ENCODE assay signal across 10 cellular contexts in genomic region chr19:32346901-32347300, GRCh38. TPM values are rescaled to one million over a fixed set of nuclear protein-coding genes. Genes with fewer than 3 reads are reported as not detected.
DNase-seq lines count a peak whose midpoint lies in the region; ATAC-seq and TF ChIP-seq lines count a peak whose summit lies in the region.
"Had no signal": no experiment of that assay in that cellular context is flagged by ENCODE, and none has a peak within 500 bp of the region (broad histone marks: within the 10 kb centered on the region; RNA-seq: fewer than 3 reads in every experiment).

No MANE protein-coding gene starts in this region.

- peak overlapping the region; percentile 83 for H3K4me2 ChIP-seq in SK-N-SH

- no peaks in the 10 kb centered on the region for H3K9me2 ChIP-seq in SK-N-SH

- CTCF ChIA-PET in SK-N-SH (lab: Yijun Ruan, JAX) (interaction anchor here (4.2 kb wide), 1 partner anchor 11 kb away, joined by 20 read pairs; no protein-coding TSS in a partner anchor), WTC11 (lab: Charles Lee) (interaction anchor here (1.2 kb wide), 1 partner anchor 28 kb away, joined by 4 read pairs; no protein-coding TSS in a partner anchor)

- 79% methylated on average over 3 of the region's 3 CpGs for WGBS in SK-N-SH (ENCODE audit: low lambda C conversion rate)

- peaks cover 37 to 38% of the 10 kb centered on the region in 2 experiments for H3K36me3 ChIP-seq in SK-N-SH (replicated peaks in 1 of 2; ENCODE audit: control insufficient read depth in 1 of 2, insufficient read depth in 2 of 2, low read length in 1 of 2)

- H3K4me3 ChIP-seq in SK-N-SH (ENCODE audit: low read depth in 2 of 2, low read length in 1 of 2), result peak overlapping the region; percentile 84 to 99
- peak overlapping the region; percentile 88 for H3K4me3 ChIP-seq in iPS-11a (ENCODE audit: low read depth, low read length)
- H3K4me3 ChIP-seq: mucosa of descending colon had no signal

- H2AFZ ChIP-seq in SK-N-SH (ENCODE audit: low read depth), result no peak overlapping the region

- H3K36me3 Mint-ChIP-seq in WTC11, result peaks cover 18% of the 10 kb centered on the region
- H3K36me3 Mint-ChIP-seq in stimulated activated effector memory CD8-positive, alpha-beta T cell treated with anti-CD3 and anti-CD28 coated beads, Interleukin-12 subunit alpha, Interleukin-12 subunit beta, amount 100 ng/mL, for 72 hours, result peaks cover 63% of the 10 kb centered on the region

- no peak for TF ChIP-seq RAD21 in SK-N-SH (IDR thresholded peaks at IDR 0.05; ENCODE audit: low read length)

- no peak overlapping the region; a peak in 1 of 4 replicates for H3K27ac ChIP-seq in SK-N-SH (ENCODE audit: low read depth in 2 of 2, low read length in 1 of 2)

- ATAC-seq in SK-N-SH treated with all-trans-retinoic acid at 6 μM for 48 hours (no peak), WTC11 (no peak)
- ATAC-seq in stimulated activated effector memory CD8-positive, alpha-beta T cell treated with anti-CD3 and anti-CD28 coated beads, Interleukin-12 subunit alpha, Interleukin-12 subunit beta, amount 100 ng/mL, for 72 hours, result no peak

- peak overlapping the region; percentile 95 for H3K4me3 Mint-ChIP-seq in WTC11
- H3K4me3 Mint-ChIP-seq in stimulated activated effector memory CD8-positive, alpha-beta T cell treated with anti-CD3 and anti-CD28 coated beads, Interleukin-12 subunit alpha, Interleukin-12 subunit beta, amount 100 ng/mL, for 72 hours, result peak overlapping the region; percentile 95

- TF ChIP-seq EP300 in SK-N-SH (IDR thresholded peaks at IDR 0.05; ENCODE audit: borderline replicate concordance in 1 of 2, low read depth in 1 of 2, low read length in 1 of 2), result no peak

- H4K20me1 ChIP-seq in SK-N-SH (ENCODE audit: insufficient read depth), result peaks cover 20% of the 10 kb centered on the region

- DNase-seq in SK-N-SH, result no peak
- DNase-seq in WTC11 (ENCODE audit: low spot score), result no peak
- no peak for DNase-seq in stimulated activated effector memory CD8-positive, alpha-beta T cell treated with anti-CD3 and anti-CD28 coated beads, Interleukin-12 subunit alpha, Interleukin-12 subunit beta, amount 100 ng/mL, for 72 hours (ENCODE audit: low spot score in 2 of 2)
- DNase-seq in cerebellum (ENCODE audit: low spot score), result no peak
- DNase-seq in HUDEP-2 (lab: John Stamatoyannopoulos, UW; ENCODE audit: unreplicated experiment in 76 of 76), result no peak
- DNase-seq in ureter (ENCODE audit: low spot score), result no peak
- DNase-seq: mucosa of descending colon, NCI-H1105 had no signal

- no peaks in the 10 kb centered on the region for H3K9me3 ChIP-seq in SK-N-SH
- H3K9me3 ChIP-seq: mucosa of descending colon had no signal

- no peak for TF ChIP-seq CTCF in SK-N-SH (IDR thresholded peaks at IDR 0.05)
- TF ChIP-seq CTCF in WTC11 (IDR thresholded peaks at IDR 0.05), result no peak

- POLR2A ChIA-PET in SK-N-SH (lab: Yijun Ruan, JAX) (interaction anchor here (0.6 kb wide), 1 partner anchor 126 kb away, joined by 3 read pairs; no protein-coding TSS in a partner anchor), WTC11 (lab: Charles Lee) (no interaction called here)

- peaks cover 11 to 13% of the 10 kb centered on the region in 2 experiments for H3K4me1 ChIP-seq in SK-N-SH (ENCODE audit: control insufficient read depth in 1 of 2, insufficient read depth in 2 of 2, low read depth in 1 of 2, low read length in 1 of 2)

- peak overlapping the region; percentile 88; the same call in 1 of the 2 replicates for H3K9ac ChIP-seq in SK-N-SH

- H3K9me3 Mint-ChIP-seq in WTC11, result peaks cover 4% of the 10 kb centered on the region; the same call in 1 of the 2 replicates
- H3K9me3 Mint-ChIP-seq in stimulated activated effector memory CD8-positive, alpha-beta T cell treated with anti-CD3 and anti-CD28 coated beads, Interleukin-12 subunit alpha, Interleukin-12 subunit beta, amount 100 ng/mL, for 72 hours, result no peaks in the 10 kb centered on the region

- H3K27me3 ChIP-seq in SK-N-SH (ENCODE audit: insufficient read depth), result no peaks in the 10 kb centered on the region

- H3K79me2 ChIP-seq in SK-N-SH (ENCODE audit: insufficient read depth), result peaks cover 49% of the 10 kb centered on the region

- H3K4me1 Mint-ChIP-seq in WTC11, result peaks cover 6% of the 10 kb centered on the region
- peaks cover 35% of the 10 kb centered on the region for H3K4me1 Mint-ChIP-seq in stimulated activated effector memory CD8-positive, alpha-beta T cell treated with anti-CD3 and anti-CD28 coated beads, Interleukin-12 subunit alpha, Interleukin-12 subunit beta, amount 100 ng/mL, for 72 hours

- H3K27ac Mint-ChIP-seq in WTC11, result no peak overlapping the region
- no peak overlapping the region for H3K27ac Mint-ChIP-seq in stimulated activated effector memory CD8-positive, alpha-beta T cell treated with anti-CD3 and anti-CD28 coated beads, Interleukin-12 subunit alpha, Interleukin-12 subunit beta, amount 100 ng/mL, for 72 hours

- peaks cover 18% of the 10 kb centered on the region for H3F3A ChIP-seq in SK-N-SH (replicated peaks; ENCODE audit: insufficient read depth)

- H3K27me3 Mint-ChIP-seq in WTC11 (ENCODE audit: low read depth), result peaks cover 5% of the 10 kb centered on the region

TF ChIP-seq in SK-N-SH, 30 proteins besides CTCF, POLR2A, EP300 and RAD21 (continues in another document):
- TF ChIP-seq TCF12 (IDR thresholded peaks at IDR 0.05), result no peak
- TF ChIP-seq RXRA (IDR thresholded peaks at IDR 0.05; ENCODE audit: borderline replicate concordance, low read depth), result no peak
- no peak for TF ChIP-seq NFIC (IDR thresholded peaks at IDR 0.05; ENCODE audit: borderline replicate concordance)
- TF ChIP-seq CHD2 (IDR thresholded peaks at IDR 0.05; ENCODE audit: low read length, partially characterized antibody), result no peak
- no peak for TF ChIP-seq TAF1 (IDR thresholded peaks at IDR 0.05; ENCODE audit: borderline replicate concordance, low read depth, low read length)
- TF ChIP-seq RCOR1 (IDR thresholded peaks at IDR 0.05; ENCODE audit: low read length), result no peak
- no peak for TF ChIP-seq FOXM1 (IDR thresholded peaks at IDR 0.05; ENCODE audit: low read depth)
- TF ChIP-seq MEF2A (IDR thresholded peaks at IDR 0.05; ENCODE audit: borderline replicate concordance, low read depth), result no peak

TF ChIP-seq in SK-N-SH treated with all-trans-retinoic acid at 6 μM for 48 hours, 23 proteins besides CTCF, POLR2A, EP300 and RAD21:
- no peak for TF ChIP-seq CSDC2 (CRISPR knock-in tag; IDR thresholded peaks at IDR 0.05)
- TF ChIP-seq TCF4 (CRISPR knock-in tag; IDR thresholded peaks at IDR 0.05; ENCODE audit: borderline replicate concordance), result no peak
- no peak for TF ChIP-seq OSR1 (CRISPR knock-in tag; IDR thresholded peaks at IDR 0.05)
- no peak for TF ChIP-seq CSRNP3 (CRISPR knock-in tag; IDR thresholded peaks at IDR 0.05)
- no peak for TF ChIP-seq ZFP30 (CRISPR knock-in tag; IDR thresholded peaks at IDR 0.05)
- TF ChIP-seq ARNTL (CRISPR knock-in tag; IDR thresholded peaks at IDR 0.05; ENCODE audit: borderline replicate concordance, low read depth), result no peak
- TF ChIP-seq ZNF70 (CRISPR knock-in tag; IDR thresholded peaks at IDR 0.05), result no peak

TF ChIP-seq in WTC11, 78 proteins besides CTCF, POLR2A, EP300 and RAD21 (continues in another document):
- TF ChIP-seq ZNF121 (CRISPR knock-in tag; IDR thresholded peaks at IDR 0.05), result no peak
- no peak for TF ChIP-seq ZNF423 (CRISPR knock-in tag; IDR thresholded peaks at IDR 0.05)
- no peak for TF ChIP-seq RORB (CRISPR knock-in tag; IDR thresholded peaks at IDR 0.05)
- TF ChIP-seq SMAD4 (CRISPR knock-in tag; IDR thresholded peaks at IDR 0.05), result no peak
- no peak for TF ChIP-seq ZNF263 (CRISPR knock-in tag; IDR thresholded peaks at IDR 0.05; ENCODE audit: low read depth)
- TF ChIP-seq ZNF532 (CRISPR knock-in tag; IDR thresholded peaks at IDR 0.05; ENCODE audit: borderline replicate concordance), result no peak
- no peak for TF ChIP-seq GABPB1 (CRISPR knock-in tag; IDR thresholded peaks at IDR 0.05)
- TF ChIP-seq PRRX2 (CRISPR knock-in tag; IDR thresholded peaks at IDR 0.05), result no peak

RNA-seq across cellular contexts. Expression of gene ZNF507, which starts 1.5 kb away (rescaled TPM):
- 6.8 and 9.1 TPM in 2 replicates for polyA plus RNA-seq in SK-N-SH (2012; rRNA removed)
- 7.8 and 8.8 TPM in 2 replicates for polyA plus RNA-seq in SK-N-SH (2012; cell fraction: cytosol; rRNA removed)
- polyA plus RNA-seq in SK-N-SH (2012; cell fraction: nucleus; rRNA removed), result 6.3 and 12.5 TPM in 2 replicates
- total RNA-seq in WTC11 (2021) (25.7 to 27.6 TPM (median 26.4 TPM) in 3 replicates), cerebellum (33.9 TPM), ureter (37.5 TPM)

RNA-seq across cellular contexts. Expression of gene DPY19L3, which starts 58.7 kb away (rescaled TPM):
- polyA plus RNA-seq in SK-N-SH (2012; rRNA removed), result 23.3 and 25.2 TPM in 2 replicates
- 10.2 and 15.5 TPM in 2 replicates for polyA plus RNA-seq in SK-N-SH (2012; cell fraction: cytosol; rRNA removed)
- 98.0 and 110 TPM in 2 replicates for polyA plus RNA-seq in SK-N-SH (2012; cell fraction: nucleus; rRNA removed)
- total RNA-seq in WTC11 (2021) (63.0 to 74.3 TPM (median 73.2 TPM) in 3 replicates), cerebellum (70.5 TPM), ureter (43.1 TPM)
